ENCODE assay signal across 1 cellular context in the genomic region with DNA sequence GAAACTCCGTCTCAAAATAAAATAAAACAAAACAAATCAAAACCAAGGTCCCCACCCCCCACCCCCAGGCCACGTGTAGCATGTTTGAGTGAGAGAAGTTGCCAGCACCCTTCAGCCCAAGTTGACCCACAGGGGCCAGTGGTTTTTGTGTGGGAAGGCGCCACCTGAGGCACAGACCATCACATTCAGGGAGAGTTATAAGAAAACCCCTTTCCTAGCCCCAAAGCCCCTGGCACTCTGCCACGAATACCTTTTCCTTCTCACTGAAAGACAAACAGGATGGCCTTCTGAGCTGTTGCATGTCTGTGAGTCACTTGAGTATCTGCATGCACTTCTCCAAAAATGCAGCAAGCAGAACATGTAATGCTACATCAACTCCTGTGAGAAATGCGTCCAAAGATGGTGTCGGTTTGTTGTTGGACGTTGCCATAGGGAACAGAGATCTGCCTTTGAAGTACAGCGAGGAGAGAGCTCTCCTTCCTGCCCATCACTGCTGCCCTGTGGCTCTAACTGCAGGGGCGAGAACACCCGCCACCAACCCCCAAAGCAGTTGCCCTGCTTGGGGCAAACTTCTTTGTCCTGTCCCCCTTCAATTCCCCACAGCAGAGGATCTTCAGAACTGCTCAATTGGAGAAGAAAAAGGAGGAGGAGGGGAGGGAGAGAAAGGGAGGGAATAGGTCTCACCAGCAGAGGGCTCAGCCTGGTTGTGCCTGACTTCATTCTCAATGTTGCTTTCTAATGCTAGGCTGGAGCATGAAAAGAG.
A peak's percentile ranks its signal among the peaks of the same experiment; 100 is the strongest.
TF ChIP-seq lines count a peak whose summit lies in the region.

No MANE protein-coding gene starts in this region.

TF ChIP-seq in HEK293, 187 proteins besides CTCF, POLR2A, EP300 and RAD21 (continued from another document and continues in another):
- TF ChIP-seq, protein P1, sequence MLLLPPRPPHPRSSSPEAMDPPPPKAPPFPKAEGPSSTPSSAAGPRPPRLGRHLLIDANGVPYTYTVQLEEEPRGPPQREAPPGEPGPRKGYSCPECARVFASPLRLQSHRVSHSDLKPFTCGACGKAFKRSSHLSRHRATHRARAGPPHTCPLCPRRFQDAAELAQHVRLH (tag by site-specific recombination; IDR thresholded peaks at IDR 0.05), result no peak
- TF ChIP-seq ZNF223 (tag by site-specific recombination; IDR thresholded peaks at IDR 0.05) (no peak), ZNF155 (tag by site-specific recombination; IDR thresholded peaks at IDR 0.05) (no peak), ZBTB17 (tag by site-specific recombination; IDR thresholded peaks at IDR 0.05) (peak; percentile 60), ZNF292 (tag by site-specific recombination; IDR thresholded peaks at IDR 0.05; ENCODE audit: borderline replicate concordance, low read depth) (no peak), ZNF610 (tag by site-specific recombination; IDR thresholded peaks at IDR 0.05; ENCODE audit: borderline replicate concordance) (no peak), ZNF37A (tag by site-specific recombination; IDR thresholded peaks at IDR 0.05) (no peak), ZNF473 (tag by site-specific recombination; IDR thresholded peaks at IDR 0.05) (no peak), GLI2 (tag by site-specific recombination; IDR thresholded peaks at IDR 0.05; ENCODE audit: borderline replicate concordance, low read depth) (no peak), ZNF112 (tag by site-specific recombination; IDR thresholded peaks at IDR 0.05) (no peak), SP2 (tag by site-specific recombination; IDR thresholded peaks at IDR 0.05) (no peak), ZNF248 (tag by site-specific recombination; IDR thresholded peaks at IDR 0.05) (no peak), ZNF670 (tag by site-specific recombination; IDR thresholded peaks at IDR 0.05; ENCODE audit: low read depth) (no peak), ZBTB8A (tag by site-specific recombination; IDR thresholded peaks at IDR 0.05) (peak; percentile 70), ZNF23 (tag by site-specific recombination; IDR thresholded peaks at IDR 0.05; ENCODE audit: borderline replicate concordance) (no peak), ZNF701 (tag by site-specific recombination; IDR thresholded peaks at IDR 0.05) (no peak), ZSCAN30 (tag by site-specific recombination; IDR thresholded peaks at IDR 0.05) (no peak; the same call in 1 of the 2 replicates), ZNF843 (tag by site-specific recombination; IDR thresholded peaks at IDR 0.05) (no peak), ZNF426 (tag by site-specific recombination; IDR thresholded peaks at IDR 0.05) (no peak), MZF1 (tag by site-specific recombination; IDR thresholded peaks at IDR 0.05; ENCODE audit: borderline replicate concordance) (no peak), ZNF555 (tag by site-specific recombination; conservative IDR thresholded peaks at IDR 0.05) (no peak), IKZF3 (tag by site-specific recombination; IDR thresholded peaks at IDR 0.05) (no peak), RBAK (tag by site-specific recombination; IDR thresholded peaks at IDR 0.05) (no peak), SCRT2 (tag by site-specific recombination; IDR thresholded peaks at IDR 0.05) (peak; percentile 17; the same call in 1 of the 2 replicates), TRIM28 (IDR thresholded peaks at IDR 0.05; ENCODE audit: borderline replicate concordance, low read length) (no peak), ZNF521 (tag by site-specific recombination; IDR thresholded peaks at IDR 0.05) (no peak), SALL2 (tag by site-specific recombination; IDR thresholded peaks at IDR 0.05; ENCODE audit: borderline replicate concordance) (no peak), ZSCAN23 (tag by site-specific recombination; IDR thresholded peaks at IDR 0.05) (no peak), ZNF530 (tag by site-specific recombination; IDR thresholded peaks at IDR 0.05; ENCODE audit: low read depth) (no peak), ZNF624 (tag by site-specific recombination; IDR thresholded peaks at IDR 0.05) (no peak), ZNF169 (tag by site-specific recombination; IDR thresholded peaks at IDR 0.05) (no peak), ZNF768 (tag by site-specific recombination; IDR thresholded peaks at IDR 0.05) (no peak), ZNF621 (tag by site-specific recombination; IDR thresholded peaks at IDR 0.05) (no peak), ZNF221 (tag by site-specific recombination; IDR thresholded peaks at IDR 0.05; ENCODE audit: borderline replicate concordance) (no peak), ZNF747 (tag by site-specific recombination; IDR thresholded peaks at IDR 0.05) (no peak), ZNF571 (tag by site-specific recombination; IDR thresholded peaks at IDR 0.05) (no peak), ZNF549 (tag by site-specific recombination; IDR thresholded peaks at IDR 0.05) (no peak), ZNF629 (tag by site-specific recombination; IDR thresholded peaks at IDR 0.05) (no peak), ZNF561 (tag by site-specific recombination; IDR thresholded peaks at IDR 0.05; ENCODE audit: borderline replicate concordance) (0 out of 2 replicates have a peak, but pooled peaks have one; percentile 43), ZNF660 (tag by site-specific recombination; IDR thresholded peaks at IDR 0.05) (peak; percentile 53; the same call in 1 of the 2 replicates), ZNF529 (tag by site-specific recombination; IDR thresholded peaks at IDR 0.05; ENCODE audit: insufficient replicate concordance) (no peak), ZFP41 (tag by site-specific recombination; IDR thresholded peaks at IDR 0.05; ENCODE audit: borderline replicate concordance) (no peak), GFI1B (tag by site-specific recombination; IDR thresholded peaks at IDR 0.05) (no peak), ZNF510 (tag by site-specific recombination; IDR thresholded peaks at IDR 0.05; ENCODE audit: insufficient replicate concordance) (no peak), ZNF585B (tag by site-specific recombination; IDR thresholded peaks at IDR 0.05) (no peak)
- TF ChIP-seq, protein P2, sequence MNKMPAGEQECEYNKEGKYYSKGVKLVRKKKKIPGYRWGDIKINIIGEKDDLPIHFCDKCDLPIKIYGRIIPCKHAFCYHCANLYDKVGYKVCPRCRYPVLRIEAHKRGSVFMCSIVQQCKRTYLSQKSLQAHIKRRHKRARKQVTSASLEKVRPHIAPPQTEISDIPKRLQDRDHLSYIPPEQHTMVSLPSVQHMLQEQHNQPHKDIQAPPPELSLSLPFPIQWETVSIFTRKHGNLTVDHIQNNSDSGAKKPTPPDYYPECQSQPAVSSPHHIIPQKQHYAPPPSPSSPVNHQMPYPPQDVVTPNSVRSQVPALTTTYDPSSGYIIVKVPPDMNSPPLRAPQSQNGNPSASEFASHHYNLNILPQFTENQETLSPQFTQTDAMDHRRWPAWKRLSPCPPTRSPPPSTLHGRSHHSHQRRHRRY (tag by site-specific recombination; IDR thresholded peaks at IDR 0.05), result no peak
- TF ChIP-seq, protein P3, sequence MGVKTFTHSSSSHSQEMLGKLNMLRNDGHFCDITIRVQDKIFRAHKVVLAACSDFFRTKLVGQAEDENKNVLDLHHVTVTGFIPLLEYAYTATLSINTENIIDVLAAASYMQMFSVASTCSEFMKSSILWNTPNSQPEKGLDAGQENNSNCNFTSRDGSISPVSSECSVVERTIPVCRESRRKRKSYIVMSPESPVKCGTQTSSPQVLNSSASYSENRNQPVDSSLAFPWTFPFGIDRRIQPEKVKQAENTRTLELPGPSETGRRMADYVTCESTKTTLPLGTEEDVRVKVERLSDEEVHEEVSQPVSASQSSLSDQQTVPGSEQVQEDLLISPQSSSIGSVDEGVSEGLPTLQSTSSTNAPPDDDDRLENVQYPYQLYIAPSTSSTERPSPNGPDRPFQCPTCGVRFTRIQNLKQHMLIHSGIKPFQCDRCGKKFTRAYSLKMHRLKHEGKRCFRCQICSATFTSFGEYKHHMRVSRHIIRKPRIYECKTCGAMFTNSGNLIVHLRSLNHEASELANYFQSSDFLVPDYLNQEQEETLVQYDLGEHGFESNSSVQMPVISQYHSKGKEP (tag by site-specific recombination; IDR thresholded peaks at IDR 0.05), result peak; percentile 80
- TF ChIP-seq, protein P4, sequence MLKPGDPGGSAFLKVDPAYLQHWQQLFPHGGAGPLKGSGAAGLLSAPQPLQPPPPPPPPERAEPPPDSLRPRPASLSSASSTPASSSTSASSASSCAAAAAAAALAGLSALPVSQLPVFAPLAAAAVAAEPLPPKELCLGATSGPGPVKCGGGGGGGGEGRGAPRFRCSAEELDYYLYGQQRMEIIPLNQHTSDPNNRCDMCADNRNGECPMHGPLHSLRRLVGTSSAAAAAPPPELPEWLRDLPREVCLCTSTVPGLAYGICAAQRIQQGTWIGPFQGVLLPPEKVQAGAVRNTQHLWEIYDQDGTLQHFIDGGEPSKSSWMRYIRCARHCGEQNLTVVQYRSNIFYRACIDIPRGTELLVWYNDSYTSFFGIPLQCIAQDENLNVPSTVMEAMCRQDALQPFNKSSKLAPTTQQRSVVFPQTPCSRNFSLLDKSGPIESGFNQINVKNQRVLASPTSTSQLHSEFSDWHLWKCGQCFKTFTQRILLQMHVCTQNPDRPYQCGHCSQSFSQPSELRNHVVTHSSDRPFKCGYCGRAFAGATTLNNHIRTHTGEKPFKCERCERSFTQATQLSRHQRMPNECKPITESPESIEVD (tag by site-specific recombination; IDR thresholded peaks at IDR 0.05), result no peak
- TF ChIP-seq, protein P5, sequence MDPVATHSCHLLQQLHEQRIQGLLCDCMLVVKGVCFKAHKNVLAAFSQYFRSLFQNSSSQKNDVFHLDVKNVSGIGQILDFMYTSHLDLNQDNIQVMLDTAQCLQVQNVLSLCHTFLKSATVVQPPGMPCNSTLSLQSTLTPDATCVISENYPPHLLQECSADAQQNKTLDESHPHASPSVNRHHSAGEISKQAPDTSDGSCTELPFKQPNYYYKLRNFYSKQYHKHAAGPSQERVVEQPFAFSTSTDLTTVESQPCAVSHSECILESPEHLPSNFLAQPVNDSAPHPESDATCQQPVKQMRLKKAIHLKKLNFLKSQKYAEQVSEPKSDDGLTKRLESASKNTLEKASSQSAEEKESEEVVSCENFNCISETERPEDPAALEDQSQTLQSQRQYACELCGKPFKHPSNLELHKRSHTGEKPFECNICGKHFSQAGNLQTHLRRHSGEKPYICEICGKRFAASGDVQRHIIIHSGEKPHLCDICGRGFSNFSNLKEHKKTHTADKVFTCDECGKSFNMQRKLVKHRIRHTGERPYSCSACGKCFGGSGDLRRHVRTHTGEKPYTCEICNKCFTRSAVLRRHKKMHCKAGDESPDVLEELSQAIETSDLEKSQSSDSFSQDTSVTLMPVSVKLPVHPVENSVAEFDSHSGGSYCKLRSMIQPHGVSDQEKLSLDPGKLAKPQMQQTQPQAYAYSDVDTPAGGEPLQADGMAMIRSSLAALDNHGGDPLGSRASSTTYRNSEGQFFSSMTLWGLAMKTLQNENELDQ (tag by site-specific recombination; IDR thresholded peaks at IDR 0.05; ENCODE audit: low read depth), result no peak
- TF ChIP-seq, protein P6, sequence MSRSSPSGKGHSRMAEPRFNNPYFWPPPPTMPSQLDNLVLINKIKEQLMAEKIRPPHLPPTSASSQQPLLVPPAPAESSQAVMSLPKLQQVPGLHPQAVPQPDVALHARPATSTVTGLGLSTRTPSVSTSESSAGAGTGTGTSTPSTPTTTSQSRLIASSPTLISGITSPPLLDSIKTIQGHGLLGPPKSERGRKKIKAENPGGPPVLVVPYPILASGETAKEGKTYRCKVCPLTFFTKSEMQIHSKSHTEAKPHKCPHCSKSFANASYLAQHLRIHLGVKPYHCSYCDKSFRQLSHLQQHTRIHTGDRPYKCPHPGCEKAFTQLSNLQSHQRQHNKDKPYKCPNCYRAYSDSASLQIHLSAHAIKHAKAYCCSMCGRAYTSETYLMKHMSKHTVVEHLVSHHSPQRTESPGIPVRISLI (tag by site-specific recombination; IDR thresholded peaks at IDR 0.05), result no peak
- TF ChIP-seq, protein P7, sequence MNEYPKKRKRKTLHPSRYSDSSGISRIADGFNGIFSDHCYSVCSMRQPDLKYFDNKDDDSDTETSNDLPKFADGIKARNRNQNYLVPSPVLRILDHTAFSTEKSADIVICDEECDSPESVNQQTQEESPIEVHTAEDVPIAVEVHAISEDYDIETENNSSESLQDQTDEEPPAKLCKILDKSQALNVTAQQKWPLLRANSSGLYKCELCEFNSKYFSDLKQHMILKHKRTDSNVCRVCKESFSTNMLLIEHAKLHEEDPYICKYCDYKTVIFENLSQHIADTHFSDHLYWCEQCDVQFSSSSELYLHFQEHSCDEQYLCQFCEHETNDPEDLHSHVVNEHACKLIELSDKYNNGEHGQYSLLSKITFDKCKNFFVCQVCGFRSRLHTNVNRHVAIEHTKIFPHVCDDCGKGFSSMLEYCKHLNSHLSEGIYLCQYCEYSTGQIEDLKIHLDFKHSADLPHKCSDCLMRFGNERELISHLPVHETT (tag by site-specific recombination; IDR thresholded peaks at IDR 0.05), result no peak
- TF ChIP-seq, protein P8, sequence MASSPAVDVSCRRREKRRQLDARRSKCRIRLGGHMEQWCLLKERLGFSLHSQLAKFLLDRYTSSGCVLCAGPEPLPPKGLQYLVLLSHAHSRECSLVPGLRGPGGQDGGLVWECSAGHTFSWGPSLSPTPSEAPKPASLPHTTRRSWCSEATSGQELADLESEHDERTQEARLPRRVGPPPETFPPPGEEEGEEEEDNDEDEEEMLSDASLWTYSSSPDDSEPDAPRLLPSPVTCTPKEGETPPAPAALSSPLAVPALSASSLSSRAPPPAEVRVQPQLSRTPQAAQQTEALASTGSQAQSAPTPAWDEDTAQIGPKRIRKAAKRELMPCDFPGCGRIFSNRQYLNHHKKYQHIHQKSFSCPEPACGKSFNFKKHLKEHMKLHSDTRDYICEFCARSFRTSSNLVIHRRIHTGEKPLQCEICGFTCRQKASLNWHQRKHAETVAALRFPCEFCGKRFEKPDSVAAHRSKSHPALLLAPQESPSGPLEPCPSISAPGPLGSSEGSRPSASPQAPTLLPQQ (tag by site-specific recombination; IDR thresholded peaks at IDR 0.05), result no peak
- TF ChIP-seq, protein P9, sequence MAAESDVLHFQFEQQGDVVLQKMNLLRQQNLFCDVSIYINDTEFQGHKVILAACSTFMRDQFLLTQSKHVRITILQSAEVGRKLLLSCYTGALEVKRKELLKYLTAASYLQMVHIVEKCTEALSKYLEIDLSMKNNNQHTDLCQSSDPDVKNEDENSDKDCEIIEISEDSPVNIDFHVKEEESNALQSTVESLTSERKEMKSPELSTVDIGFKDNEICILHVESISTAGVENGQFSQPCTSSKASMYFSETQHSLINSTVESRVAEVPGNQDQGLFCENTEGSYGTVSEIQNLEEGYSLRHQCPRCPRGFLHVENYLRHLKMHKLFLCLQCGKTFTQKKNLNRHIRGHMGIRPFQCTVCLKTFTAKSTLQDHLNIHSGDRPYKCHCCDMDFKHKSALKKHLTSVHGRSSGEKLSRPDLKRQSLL (tag by site-specific recombination; IDR thresholded peaks at IDR 0.05), result no peak
- TF ChIP-seq, protein P10, sequence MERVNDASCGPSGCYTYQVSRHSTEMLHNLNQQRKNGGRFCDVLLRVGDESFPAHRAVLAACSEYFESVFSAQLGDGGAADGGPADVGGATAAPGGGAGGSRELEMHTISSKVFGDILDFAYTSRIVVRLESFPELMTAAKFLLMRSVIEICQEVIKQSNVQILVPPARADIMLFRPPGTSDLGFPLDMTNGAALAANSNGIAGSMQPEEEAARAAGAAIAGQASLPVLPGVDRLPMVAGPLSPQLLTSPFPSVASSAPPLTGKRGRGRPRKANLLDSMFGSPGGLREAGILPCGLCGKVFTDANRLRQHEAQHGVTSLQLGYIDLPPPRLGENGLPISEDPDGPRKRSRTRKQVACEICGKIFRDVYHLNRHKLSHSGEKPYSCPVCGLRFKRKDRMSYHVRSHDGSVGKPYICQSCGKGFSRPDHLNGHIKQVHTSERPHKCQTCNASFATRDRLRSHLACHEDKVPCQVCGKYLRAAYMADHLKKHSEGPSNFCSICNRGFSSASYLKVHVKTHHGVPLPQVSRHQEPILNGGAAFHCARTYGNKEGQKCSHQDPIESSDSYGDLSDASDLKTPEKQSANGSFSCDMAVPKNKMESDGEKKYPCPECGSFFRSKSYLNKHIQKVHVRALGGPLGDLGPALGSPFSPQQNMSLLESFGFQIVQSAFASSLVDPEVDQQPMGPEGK (tag by site-specific recombination; IDR thresholded peaks at IDR 0.05), result no peak
